26 cellular contexts compared by ENCODE assay signal in the genomic region with DNA sequence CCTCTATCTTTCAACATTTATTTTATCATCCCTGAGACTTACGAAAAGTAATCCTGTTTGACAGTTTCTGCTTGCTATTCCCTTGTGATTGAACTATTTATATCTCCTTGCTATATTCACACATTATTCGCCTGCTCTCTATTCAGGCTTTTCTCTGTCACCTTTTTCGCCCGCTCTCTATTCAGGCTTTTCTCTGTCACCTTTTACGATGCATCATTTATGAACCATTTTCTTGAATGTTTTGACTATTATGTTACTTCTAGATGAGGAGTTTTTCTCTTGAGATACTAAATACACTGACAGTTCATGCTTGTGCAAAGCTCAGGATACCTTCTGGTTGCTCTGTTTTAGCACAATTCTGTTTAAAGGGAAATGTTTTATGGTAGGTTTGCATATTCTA.
"Had no signal": no experiment of that assay in that cellular context is flagged by ENCODE, and none has a peak within 500 bp of the region (broad histone marks: within the 10 kb centered on the region; RNA-seq: fewer than 3 reads in every experiment).

No MANE protein-coding gene starts in this region.

- H3K27me3 ChIP-seq: colonic mucosa, dorsolateral prefrontal cortex, esophagus muscularis mucosa, esophagus squamous epithelium, foreskin keratinocyte, gastrocnemius medialis, gastroesophageal sphincter, heart left ventricle, heart right ventricle had no signal

- DNase-seq: colonic mucosa; cortex of kidney; dermis blood vessel endothelial cell; dorsolateral prefrontal cortex; effector CD4-positive, alpha-beta T cell; effector CD8-positive, alpha-beta T cell; effector memory CD4-positive, alpha-beta T cell; effector memory CD8-positive, alpha-beta T cell; endodermal cell; esophagus squamous epithelium; foreskin fibroblast; foreskin melanocyte; gastrocnemius medialis; glutamatergic neuron; heart left ventricle; heart right ventricle had no signal

- FAIRE-seq: colon, endometrium, endothelial cell of umbilical vein, frontal cortex had no signal

- H3K27ac ChIP-seq: colonic mucosa, coronary artery, dorsolateral prefrontal cortex, epithelial cell of prostate, esophagus muscularis mucosa, esophagus squamous epithelium, foreskin keratinocyte, gastrocnemius medialis, gastroesophageal sphincter, heart left ventricle, heart right ventricle had no signal

- H3K4me1 Mint-ChIP-seq: endodermal cell had no signal

- H3K4me3 Mint-ChIP-seq: dendritic cell treated with granulocyte-macrophage colony-stimulating factor and Interleukin-4, amounts not matched to agents 40 ng/mL and 50 ng/mL, for 4 days; effector memory CD8-positive, alpha-beta T cell; endodermal cell had no signal

- H3K4me3 ChIP-seq: colonic mucosa, coronary artery, dorsolateral prefrontal cortex, esophagus muscularis mucosa, esophagus squamous epithelium, gastrocnemius medialis, gastroesophageal sphincter, heart left ventricle, heart right ventricle had no signal

- H3K36me3 ChIP-seq: colonic mucosa, esophagus muscularis mucosa, esophagus squamous epithelium, gastrocnemius medialis, gastroesophageal sphincter, heart left ventricle, heart right ventricle had no signal

- H3K9me3 ChIP-seq: colonic mucosa, esophagus muscularis mucosa, esophagus squamous epithelium, gastrocnemius medialis, gastroesophageal sphincter had no signal

- H3K27me3 Mint-ChIP-seq: dendritic cell treated with granulocyte-macrophage colony-stimulating factor and Interleukin-4, amounts not matched to agents 40 ng/mL and 50 ng/mL, for 4 days; effector memory CD8-positive, alpha-beta T cell had no signal

- H3K27ac Mint-ChIP-seq: dendritic cell treated with granulocyte-macrophage colony-stimulating factor and Interleukin-4, amounts not matched to agents 40 ng/mL and 50 ng/mL, for 4 days; effector memory CD8-positive, alpha-beta T cell; endodermal cell had no signal

- H3K9me3 Mint-ChIP-seq: dendritic cell treated with granulocyte-macrophage colony-stimulating factor and Interleukin-4, amounts not matched to agents 40 ng/mL and 50 ng/mL, for 4 days; endodermal cell had no signal
